25 cellular contexts compared by ENCODE assay signal in the genomic region with DNA sequence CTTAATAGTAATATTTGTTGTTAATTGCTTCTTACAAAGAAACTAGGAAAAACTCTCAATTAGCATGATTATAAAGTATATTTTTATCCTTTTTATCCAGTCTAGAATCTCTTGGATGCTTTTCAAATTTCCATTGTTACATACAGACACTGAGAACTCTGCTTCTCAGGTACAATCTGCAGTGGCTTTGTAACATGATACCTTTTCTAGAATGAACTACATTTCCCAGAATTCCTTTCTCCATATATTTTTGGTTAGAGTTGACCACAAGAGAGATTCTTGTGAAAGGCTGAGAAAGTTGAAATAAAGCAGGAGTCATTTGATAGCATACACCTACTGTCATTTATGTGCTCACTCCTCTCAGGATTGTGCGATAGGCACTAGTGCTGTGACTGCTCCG.
DNase-seq lines count a peak whose midpoint lies in the region; TF ChIP-seq lines count a peak whose summit lies in the region.
"Had no signal": no experiment of that assay in that cellular context is flagged by ENCODE, and none has a peak within 500 bp of the region (broad histone marks: within the 10 kb centered on the region; RNA-seq: fewer than 3 reads in every experiment).

No MANE protein-coding gene starts in this region.

- H3K27me3 Mint-ChIP-seq in MCF 10A (ENCODE audit: insufficient read depth, unreplicated experiment), result no peaks in the 10 kb centered on the region
- H3K27me3 Mint-ChIP-seq: activated naive CD8-positive, alpha-beta T cell treated with anti-CD3 and anti-CD28 coated beads, Interleukin-2, amount 50 U/mL, for 24 hours; effector memory CD8-positive, alpha-beta T cell; naive thymus-derived CD4-positive, alpha-beta T cell had no signal

- CTCF ChIA-PET in MCF 10A (lab: Yijun Ruan, JAX), result no interaction called here

- peaks cover 12% of the 10 kb centered on the region for H3K4me1 Mint-ChIP-seq in MCF 10A (ENCODE audit: insufficient read depth, unreplicated experiment)
- H3K4me1 Mint-ChIP-seq: activated naive CD8-positive, alpha-beta T cell treated with anti-CD3 and anti-CD28 coated beads, Interleukin-2, amount 50 U/mL, for 24 hours; naive thymus-derived CD4-positive, alpha-beta T cell had no signal

- H3K79me2 ChIP-seq in OCI-LY3 (ENCODE audit: low read length) (no peaks in the 10 kb centered on the region), smooth muscle cell (ENCODE audit: low read depth) (no peaks in the 10 kb centered on the region)

- H3K27ac ChIP-seq in breast epithelium, result no peak overlapping the region
- no peak overlapping the region for H3K27ac ChIP-seq in OCI-LY3 (ENCODE audit: low read length)
- peak overlapping the region; percentile 83 for H3K27ac ChIP-seq in smooth muscle cell (ENCODE audit: low read depth)
- H3K27ac ChIP-seq: BLaER1, neutrophil, SJCRH30, suprapubic skin had no signal

- H3F3A ChIP-seq in smooth muscle cell (ENCODE audit: low read depth), result no peaks in the 10 kb centered on the region

- POLR2A ChIA-PET in MCF 10A (lab: Yijun Ruan, JAX), result interaction anchor here (1.1 to 1.2 kb wide), 3 partner anchors 9 to 14 kb away, joined by 3 to 4 read pairs (median 4); no protein-coding TSS in a partner anchor

- no peaks in the 10 kb centered on the region for H4K20me1 ChIP-seq in OCI-LY3 (ENCODE audit: insufficient read depth, low read length)
- H4K20me1 ChIP-seq in smooth muscle cell (ENCODE audit: low read depth), result no peaks in the 10 kb centered on the region
- H4K20me1 ChIP-seq: BLaER1 had no signal

- H3K4me3 ChIP-seq in breast epithelium, result no peak overlapping the region
- no peak overlapping the region for H3K4me3 ChIP-seq in OCI-LY3 (ENCODE audit: low read length)
- no peak overlapping the region for H3K4me3 ChIP-seq in choroid plexus epithelial cell (ENCODE audit: low read depth, low read length)
- no peak overlapping the region for H3K4me3 ChIP-seq in smooth muscle cell
- H3K4me3 ChIP-seq: BLaER1, SJCRH30, suprapubic skin had no signal

- H3K9ac ChIP-seq in OCI-LY3 (ENCODE audit: low read length) (no peak overlapping the region), smooth muscle cell (ENCODE audit: low read depth) (no peak overlapping the region)
- H3K9ac ChIP-seq: BLaER1 had no signal

- no peak for TF ChIP-seq POLR2A in breast epithelium (IDR thresholded peaks at IDR 0.05)

- 76% methylated on average over 2 of the region's 2 CpGs for WGBS in smooth muscle cell (ENCODE audit: low lambda C conversion rate)

- H2AFZ ChIP-seq in OCI-LY3 (ENCODE audit: low read depth, low read length) (no peak overlapping the region), smooth muscle cell (ENCODE audit: low read depth) (no peak overlapping the region)

- no peak overlapping the region for H3K4me3 Mint-ChIP-seq in MCF 10A (ENCODE audit: unreplicated experiment)
- H3K4me3 Mint-ChIP-seq: activated naive CD8-positive, alpha-beta T cell treated with anti-CD3 and anti-CD28 coated beads, Interleukin-2, amount 50 U/mL, for 24 hours; activated T-cell treated with anti-CD3 and anti-CD28 coated beads, Interleukin-2, amount 50 U/mL, for 72 hours; effector memory CD8-positive, alpha-beta T cell; naive thymus-derived CD4-positive, alpha-beta T cell had no signal

- DNase-seq in MCF 10A (ENCODE audit: unreplicated experiment) (peak; percentile 30), breast epithelium (ENCODE audit: low spot score in 2 of 2) (no peak), choroid plexus epithelial cell (ENCODE audit: low read depth) (peak; percentile 5), smooth muscle cell (lab: John Stamatoyannopoulos, UW; ENCODE audit: unreplicated experiment) (no peak), midbrain (lab: John Stamatoyannopoulos, UW) (no peak), NCI-H345 (lab: John Stamatoyannopoulos, UW) (no peak), pons (ENCODE audit: low spot score) (no peak)
- DNase-seq: activated CD4-positive, alpha-beta T cell treated with anti-CD3 and anti-CD28 coated beads, Interleukin-2, amount 50 U/mL, for 4 hours; activated naive CD8-positive, alpha-beta T cell treated with anti-CD3 and anti-CD28 coated beads, Interleukin-2, amount 50 U/mL, for 24 hours; activated T-cell treated with anti-CD3 and anti-CD28 coated beads, Interleukin-2, amount 50 U/mL, for 72 hours; central memory CD4-positive, alpha-beta T cell; effector memory CD8-positive, alpha-beta T cell; erythroblast; glutamatergic neuron; naive thymus-derived CD4-positive, alpha-beta T cell; NCI-H526 treated with DMSO at 0.1 percent for 48 hours; right cardiac atrium; SJCRH30; stimulated activated CD4-positive, alpha-beta T cell treated with anti-CD3 and anti-CD28 coated beads, Interleukin-1b, Interleukin-23, amount 100 ng/mL, for 48 hours; stimulated activated naive CD4-positive, alpha-beta T cell treated with Interleukin-2 at 50 U/mL for 16 hours; T1000 had no signal

- BruUV-seq in MCF 10A (replicated peaks; lab: Mats Ljungman, UMichigan), result no TSS peak

- H3K4me1 ChIP-seq in breast epithelium, result no peaks in the 10 kb centered on the region
- peaks cover 10% of the 10 kb centered on the region for H3K4me1 ChIP-seq in OCI-LY3 (ENCODE audit: low read length)
- H3K4me1 ChIP-seq in smooth muscle cell (ENCODE audit: low read depth), result no peaks in the 10 kb centered on the region
- H3K4me1 ChIP-seq: BLaER1, SJCRH30, suprapubic skin had no signal

- no peaks in the 10 kb centered on the region for H3K36me3 ChIP-seq in breast epithelium
- H3K36me3 ChIP-seq in OCI-LY3 (replicated peaks; ENCODE audit: low read depth, low read length), result no peaks in the 10 kb centered on the region
- H3K36me3 ChIP-seq in smooth muscle cell (ENCODE audit: low read depth), result no peaks in the 10 kb centered on the region
- H3K36me3 ChIP-seq: BLaER1, neutrophil, SJCRH30, suprapubic skin had no signal

- H3K27me3 ChIP-seq in breast epithelium, result no peaks in the 10 kb centered on the region
- H3K27me3 ChIP-seq in OCI-LY3 (ENCODE audit: low read depth, low read length), result no peaks in the 10 kb centered on the region
- H3K27me3 ChIP-seq in smooth muscle cell (ENCODE audit: low read depth), result no peaks in the 10 kb centered on the region
- H3K27me3 ChIP-seq: BLaER1, neutrophil, SJCRH30, suprapubic skin had no signal

- no peaks in the 10 kb centered on the region for H3K36me3 Mint-ChIP-seq in MCF 10A (ENCODE audit: insufficient read depth, unreplicated experiment)
- H3K36me3 Mint-ChIP-seq: naive thymus-derived CD4-positive, alpha-beta T cell had no signal

- peak overlapping the region; percentile 40 for H3K27ac Mint-ChIP-seq in MCF 10A (ENCODE audit: low read depth, unreplicated experiment)
- H3K27ac Mint-ChIP-seq: activated naive CD8-positive, alpha-beta T cell treated with anti-CD3 and anti-CD28 coated beads, Interleukin-2, amount 50 U/mL, for 24 hours; activated T-cell treated with anti-CD3 and anti-CD28 coated beads, Interleukin-2, amount 50 U/mL, for 72 hours; effector memory CD8-positive, alpha-beta T cell; naive thymus-derived CD4-positive, alpha-beta T cell had no signal

- intact Hi-C loops in MCF 10A (cut with micrococcal nuclease) (no loop called here), breast epithelium (cut with DNase I; ENCODE audit: low total_unique reads) (no loop called here)

- no peak for TF ChIP-seq CTCF in MCF 10A (IDR thresholded peaks at IDR 0.05; ENCODE audit: unreplicated experiment)
- no peak for TF ChIP-seq CTCF in breast epithelium (IDR thresholded peaks at IDR 0.05)
- no peak for TF ChIP-seq CTCF in OCI-LY3 (IDR thresholded peaks at IDR 0.05; ENCODE audit: low read depth, low read length)
- no peak for TF ChIP-seq CTCF in choroid plexus epithelial cell (conservative IDR thresholded peaks at IDR 0.05; ENCODE audit: low read depth, low read length)
- TF ChIP-seq CTCF in smooth muscle cell (IDR thresholded peaks at IDR 0.05; ENCODE audit: borderline replicate concordance, insufficient read depth, poor library complexity, severe bottlenecking), result no peak

- H3K9me3 Mint-ChIP-seq in MCF 10A (ENCODE audit: unreplicated experiment), result no peaks in the 10 kb centered on the region

- H3K4me2 ChIP-seq in OCI-LY3 (ENCODE audit: low read length), result 0 out of 2 replicates have a peak overlapping the region, but pooled peaks have one; percentile 15
- no peak overlapping the region for H3K4me2 ChIP-seq in smooth muscle cell
- H3K4me2 ChIP-seq: BLaER1 had no signal

- H3K9me3 ChIP-seq in breast epithelium (no peaks in the 10 kb centered on the region), OCI-LY3 (ENCODE audit: insufficient read depth, low read length) (no peaks in the 10 kb centered on the region; the same call in 1 of the 2 replicates), smooth muscle cell (replicated peaks; ENCODE audit: low read depth) (no peaks in the 10 kb centered on the region)
- H3K9me3 ChIP-seq: BLaER1, neutrophil, SJCRH30, suprapubic skin had no signal

Comparison
In these comparisons a context has a peak if more than half of its experiments do, and no peak if none do; other contexts are left out.
1. DNase-seq: peak in MCF 10A (single experiment) and choroid plexus epithelial cell (single experiment); none in breast epithelium (0 of 2), smooth muscle cell (single experiment), midbrain (single experiment), NCI-H345 (single experiment) and pons (single experiment).